In the genomic region with DNA sequence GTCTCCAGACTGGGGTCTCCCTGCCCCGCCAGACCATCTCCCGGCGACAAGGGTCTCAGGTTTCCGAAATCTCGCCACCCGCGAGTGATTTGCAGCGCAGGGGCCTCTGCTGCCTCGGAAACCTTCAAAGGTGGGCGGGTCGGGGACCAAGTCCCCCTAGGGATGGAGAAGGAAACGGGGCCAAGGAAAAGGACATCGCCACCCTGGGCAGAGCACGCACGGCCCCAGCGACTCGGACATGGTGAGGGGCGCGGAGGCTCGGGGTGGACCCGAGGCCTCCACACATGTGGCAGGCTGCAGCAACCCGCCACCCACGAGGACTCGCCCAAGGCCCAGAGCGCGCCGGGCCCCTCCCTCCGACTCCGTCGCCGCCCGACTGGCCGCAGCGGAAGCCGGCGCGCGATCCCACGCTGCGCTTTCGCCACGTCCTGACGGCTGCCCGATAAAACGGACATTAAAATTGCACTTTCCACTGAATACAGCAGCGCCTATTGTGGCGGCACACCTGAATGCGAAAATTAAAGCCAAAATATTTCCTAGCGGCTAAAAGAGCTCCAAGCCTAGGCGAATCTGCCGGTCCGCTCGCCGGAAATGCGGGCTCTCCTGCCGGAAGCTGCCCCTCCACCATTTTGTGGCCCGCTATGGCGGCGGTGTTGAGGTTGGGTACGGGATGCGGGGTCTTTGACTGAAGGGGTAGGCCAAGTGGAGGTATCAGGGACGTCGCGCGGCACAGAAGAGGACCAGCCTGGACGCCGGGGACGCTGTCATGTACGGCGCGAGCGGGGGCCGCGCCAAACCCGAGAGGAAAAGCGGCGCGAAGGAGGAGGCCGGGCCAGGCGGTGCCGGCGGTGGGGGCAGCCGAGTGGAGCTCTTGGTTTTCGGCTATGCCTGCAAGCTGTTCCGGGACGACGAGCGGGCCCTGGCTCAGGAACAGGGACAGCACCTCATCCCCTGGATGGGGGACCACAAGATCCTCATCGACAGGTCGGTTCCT, we compare ENCODE assay signal across 1 cellular context.
TF ChIP-seq lines count a peak whose summit lies in the region.

A gene (plus strand): TSS at position 627 of the 994 bp plus-strand sequence. CDS start 140 bp downstream, at position 767.

TF ChIP-seq in HepG2, 621 proteins besides CTCF, POLR2A, EP300 and RAD21 (continued from another document and continues in another):
- TF ChIP-seq, protein P1, sequence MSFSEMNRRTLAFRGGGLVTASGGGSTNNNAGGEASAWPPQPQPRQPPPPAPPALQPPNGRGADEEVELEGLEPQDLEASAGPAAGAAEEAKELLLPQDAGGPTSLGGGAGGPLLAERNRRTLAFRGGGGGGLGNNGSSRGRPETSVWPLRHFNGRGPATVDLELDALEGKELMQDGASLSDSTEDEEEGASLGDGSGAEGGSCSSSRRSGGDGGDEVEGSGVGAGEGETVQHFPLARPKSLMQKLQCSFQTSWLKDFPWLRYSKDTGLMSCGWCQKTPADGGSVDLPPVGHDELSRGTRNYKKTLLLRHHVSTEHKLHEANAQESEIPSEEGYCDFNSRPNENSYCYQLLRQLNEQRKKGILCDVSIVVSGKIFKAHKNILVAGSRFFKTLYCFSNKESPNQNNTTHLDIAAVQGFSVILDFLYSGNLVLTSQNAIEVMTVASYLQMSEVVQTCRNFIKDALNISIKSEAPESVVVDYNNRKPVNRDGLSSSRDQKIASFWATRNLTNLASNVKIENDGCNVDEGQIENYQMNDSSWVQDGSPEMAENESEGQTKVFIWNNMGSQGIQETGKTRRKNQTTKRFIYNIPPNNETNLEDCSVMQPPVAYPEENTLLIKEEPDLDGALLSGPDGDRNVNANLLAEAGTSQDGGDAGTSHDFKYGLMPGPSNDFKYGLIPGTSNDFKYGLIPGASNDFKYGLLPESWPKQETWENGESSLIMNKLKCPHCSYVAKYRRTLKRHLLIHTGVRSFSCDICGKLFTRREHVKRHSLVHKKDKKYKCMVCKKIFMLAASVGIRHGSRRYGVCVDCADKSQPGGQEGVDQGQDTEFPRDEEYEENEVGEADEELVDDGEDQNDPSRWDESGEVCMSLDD (CRISPR knock-in tag; IDR thresholded peaks at IDR 0.05; ENCODE audit: borderline replicate concordance): no peak
- no peak; the same call in 1 of the 2 replicates for TF ChIP-seq NCOA5 (CRISPR knock-in tag; IDR thresholded peaks at IDR 0.05)
- TF ChIP-seq, protein P2, sequence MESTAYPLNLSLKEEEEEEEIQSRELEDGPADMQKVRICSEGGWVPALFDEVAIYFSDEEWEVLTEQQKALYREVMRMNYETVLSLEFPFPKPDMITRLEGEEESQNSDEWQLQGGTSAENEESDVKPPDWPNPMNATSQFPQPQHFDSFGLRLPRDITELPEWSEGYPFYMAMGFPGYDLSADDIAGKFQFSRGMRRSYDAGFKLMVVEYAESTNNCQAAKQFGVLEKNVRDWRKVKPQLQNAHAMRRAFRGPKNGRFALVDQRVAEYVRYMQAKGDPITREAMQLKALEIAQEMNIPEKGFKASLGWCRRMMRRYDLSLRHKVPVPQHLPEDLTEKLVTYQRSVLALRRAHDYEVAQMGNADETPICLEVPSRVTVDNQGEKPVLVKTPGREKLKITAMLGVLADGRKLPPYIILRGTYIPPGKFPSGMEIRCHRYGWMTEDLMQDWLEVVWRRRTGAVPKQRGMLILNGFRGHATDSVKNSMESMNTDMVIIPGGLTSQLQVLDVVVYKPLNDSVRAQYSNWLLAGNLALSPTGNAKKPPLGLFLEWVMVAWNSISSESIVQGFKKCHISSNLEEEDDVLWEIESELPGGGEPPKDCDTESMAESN (CRISPR knock-in tag; conservative IDR thresholded peaks at IDR 0.05): peak; percentile 57; the same call in 1 of the 2 replicates
- TF ChIP-seq AGO1 (IDR thresholded peaks at IDR 0.05; ENCODE audit: low read depth, low read length, poor library complexity, severe bottlenecking): no peak
- TF ChIP-seq SOX6 (IDR thresholded peaks at IDR 0.05): no peak
- TF ChIP-seq SOX6 (CRISPR knock-in tag; IDR thresholded peaks at IDR 0.05): peak; percentile 31; the same call in 1 of the 2 replicates
- no peak for TF ChIP-seq ZNF282 (IDR thresholded peaks at IDR 0.05; ENCODE audit: partially characterized antibody)
- TF ChIP-seq ZNF543 (CRISPR knock-in tag; IDR thresholded peaks at IDR 0.05): peak; percentile 81
- TF ChIP-seq IKZF1 (IDR thresholded peaks at IDR 0.05): no peak
- no peak for TF ChIP-seq PHB2 (IDR thresholded peaks at IDR 0.05; ENCODE audit: partially characterized antibody)
- TF ChIP-seq, protein P3, sequence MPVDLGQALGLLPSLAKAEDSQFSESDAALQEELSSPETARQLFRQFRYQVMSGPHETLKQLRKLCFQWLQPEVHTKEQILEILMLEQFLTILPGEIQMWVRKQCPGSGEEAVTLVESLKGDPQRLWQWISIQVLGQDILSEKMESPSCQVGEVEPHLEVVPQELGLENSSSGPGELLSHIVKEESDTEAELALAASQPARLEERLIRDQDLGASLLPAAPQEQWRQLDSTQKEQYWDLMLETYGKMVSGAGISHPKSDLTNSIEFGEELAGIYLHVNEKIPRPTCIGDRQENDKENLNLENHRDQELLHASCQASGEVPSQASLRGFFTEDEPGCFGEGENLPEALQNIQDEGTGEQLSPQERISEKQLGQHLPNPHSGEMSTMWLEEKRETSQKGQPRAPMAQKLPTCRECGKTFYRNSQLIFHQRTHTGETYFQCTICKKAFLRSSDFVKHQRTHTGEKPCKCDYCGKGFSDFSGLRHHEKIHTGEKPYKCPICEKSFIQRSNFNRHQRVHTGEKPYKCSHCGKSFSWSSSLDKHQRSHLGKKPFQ (CRISPR knock-in tag; IDR thresholded peaks at IDR 0.05; ENCODE audit: insufficient replicate concordance): peak; percentile 31
- no peak for TF ChIP-seq MBD4 (IDR thresholded peaks at IDR 0.05; ENCODE audit: borderline replicate concordance, low read length)
- TF ChIP-seq CBFB (CRISPR knock-in tag; IDR thresholded peaks at IDR 0.05): 0 out of 2 replicates have a peak, but pooled peaks have one; percentile 80
- TF ChIP-seq HNRNPL (IDR thresholded peaks at IDR 0.05; ENCODE audit: low read depth, low read length): 0 out of 2 replicates have a peak, but pooled peaks have one; percentile 36
- TF ChIP-seq NFATC3 (CRISPR knock-in tag; IDR thresholded peaks at IDR 0.05): peak; percentile 26; the same call in 1 of the 2 replicates
- TF ChIP-seq REPIN1 (CRISPR knock-in tag; IDR thresholded peaks at IDR 0.05; ENCODE audit: borderline replicate concordance, low read depth): peak; percentile 92
- peak; percentile 56; the same call in 1 of the 2 replicates for TF ChIP-seq SRY (CRISPR knock-in tag; IDR thresholded peaks at IDR 0.05)
- TF ChIP-seq GABPA (IDR thresholded peaks at IDR 0.05; ENCODE audit: low read depth, low read length): peak; percentile 90
- TF ChIP-seq GABPA (CRISPR knock-in tag; IDR thresholded peaks at IDR 0.05; ENCODE audit: low read depth): peak; percentile 98
- 0 out of 2 replicates have a peak, but pooled peaks have one; percentile 71 for TF ChIP-seq GTF3A (CRISPR knock-in tag; conservative IDR thresholded peaks at IDR 0.05)
- TF ChIP-seq, protein P4, sequence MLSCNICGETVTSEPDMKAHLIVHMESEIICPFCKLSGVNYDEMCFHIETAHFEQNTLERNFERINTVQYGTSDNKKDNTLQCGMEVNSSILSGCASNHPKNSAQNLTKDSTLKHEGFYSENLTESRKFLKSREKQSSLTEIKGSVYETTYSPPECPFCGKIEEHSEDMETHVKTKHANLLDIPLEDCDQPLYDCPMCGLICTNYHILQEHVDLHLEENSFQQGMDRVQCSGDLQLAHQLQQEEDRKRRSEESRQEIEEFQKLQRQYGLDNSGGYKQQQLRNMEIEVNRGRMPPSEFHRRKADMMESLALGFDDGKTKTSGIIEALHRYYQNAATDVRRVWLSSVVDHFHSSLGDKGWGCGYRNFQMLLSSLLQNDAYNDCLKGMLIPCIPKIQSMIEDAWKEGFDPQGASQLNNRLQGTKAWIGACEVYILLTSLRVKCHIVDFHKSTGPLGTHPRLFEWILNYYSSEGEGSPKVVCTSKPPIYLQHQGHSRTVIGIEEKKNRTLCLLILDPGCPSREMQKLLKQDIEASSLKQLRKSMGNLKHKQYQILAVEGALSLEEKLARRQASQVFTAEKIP (CRISPR knock-in tag; IDR thresholded peaks at IDR 0.05; ENCODE audit: borderline replicate concordance): no peak
- TF ChIP-seq, protein P5, sequence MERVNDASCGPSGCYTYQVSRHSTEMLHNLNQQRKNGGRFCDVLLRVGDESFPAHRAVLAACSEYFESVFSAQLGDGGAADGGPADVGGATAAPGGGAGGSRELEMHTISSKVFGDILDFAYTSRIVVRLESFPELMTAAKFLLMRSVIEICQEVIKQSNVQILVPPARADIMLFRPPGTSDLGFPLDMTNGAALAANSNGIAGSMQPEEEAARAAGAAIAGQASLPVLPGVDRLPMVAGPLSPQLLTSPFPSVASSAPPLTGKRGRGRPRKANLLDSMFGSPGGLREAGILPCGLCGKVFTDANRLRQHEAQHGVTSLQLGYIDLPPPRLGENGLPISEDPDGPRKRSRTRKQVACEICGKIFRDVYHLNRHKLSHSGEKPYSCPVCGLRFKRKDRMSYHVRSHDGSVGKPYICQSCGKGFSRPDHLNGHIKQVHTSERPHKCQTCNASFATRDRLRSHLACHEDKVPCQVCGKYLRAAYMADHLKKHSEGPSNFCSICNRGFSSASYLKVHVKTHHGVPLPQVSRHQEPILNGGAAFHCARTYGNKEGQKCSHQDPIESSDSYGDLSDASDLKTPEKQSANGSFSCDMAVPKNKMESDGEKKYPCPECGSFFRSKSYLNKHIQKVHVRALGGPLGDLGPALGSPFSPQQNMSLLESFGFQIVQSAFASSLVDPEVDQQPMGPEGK (CRISPR knock-in tag; IDR thresholded peaks at IDR 0.05): peak; percentile 47; the same call in 1 of the 2 replicates
- 0 out of 2 replicates have a peak, but pooled peaks have one; percentile 51 for TF ChIP-seq PRMT3 (CRISPR knock-in tag; IDR thresholded peaks at IDR 0.05; ENCODE audit: borderline replicate concordance, low read depth)
- TF ChIP-seq, protein P6, sequence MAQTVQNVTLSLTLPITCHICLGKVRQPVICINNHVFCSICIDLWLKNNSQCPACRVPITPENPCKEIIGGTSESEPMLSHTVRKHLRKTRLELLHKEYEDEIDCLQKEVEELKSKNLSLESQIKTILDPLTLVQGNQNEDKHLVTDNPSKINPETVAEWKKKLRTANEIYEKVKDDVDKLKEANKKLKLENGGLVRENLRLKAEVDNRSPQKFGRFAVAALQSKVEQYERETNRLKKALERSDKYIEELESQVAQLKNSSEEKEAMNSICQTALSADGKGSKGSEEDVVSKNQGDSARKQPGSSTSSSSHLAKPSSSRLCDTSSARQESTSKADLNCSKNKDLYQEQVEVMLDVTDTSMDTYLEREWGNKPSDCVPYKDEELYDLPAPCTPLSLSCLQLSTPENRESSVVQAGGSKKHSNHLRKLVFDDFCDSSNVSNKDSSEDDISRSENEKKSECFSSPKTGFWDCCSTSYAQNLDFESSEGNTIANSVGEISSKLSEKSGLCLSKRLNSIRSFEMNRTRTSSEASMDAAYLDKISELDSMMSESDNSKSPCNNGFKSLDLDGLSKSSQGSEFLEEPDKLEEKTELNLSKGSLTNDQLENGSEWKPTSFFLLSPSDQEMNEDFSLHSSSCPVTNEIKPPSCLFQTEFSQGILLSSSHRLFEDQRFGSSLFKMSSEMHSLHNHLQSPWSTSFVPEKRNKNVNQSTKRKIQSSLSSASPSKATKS (CRISPR knock-in tag; IDR thresholded peaks at IDR 0.05): no peak; the same call in 1 of the 2 replicates
- peak; percentile 69; the same call in 1 of the 2 replicates for TF ChIP-seq ZSCAN22 (CRISPR knock-in tag; IDR thresholded peaks at IDR 0.05)
- peak; percentile 28 for TF ChIP-seq HNRNPK (IDR thresholded peaks at IDR 0.05; ENCODE audit: low read depth, low read length, poor library complexity, severe bottlenecking)
- TF ChIP-seq, protein P7, sequence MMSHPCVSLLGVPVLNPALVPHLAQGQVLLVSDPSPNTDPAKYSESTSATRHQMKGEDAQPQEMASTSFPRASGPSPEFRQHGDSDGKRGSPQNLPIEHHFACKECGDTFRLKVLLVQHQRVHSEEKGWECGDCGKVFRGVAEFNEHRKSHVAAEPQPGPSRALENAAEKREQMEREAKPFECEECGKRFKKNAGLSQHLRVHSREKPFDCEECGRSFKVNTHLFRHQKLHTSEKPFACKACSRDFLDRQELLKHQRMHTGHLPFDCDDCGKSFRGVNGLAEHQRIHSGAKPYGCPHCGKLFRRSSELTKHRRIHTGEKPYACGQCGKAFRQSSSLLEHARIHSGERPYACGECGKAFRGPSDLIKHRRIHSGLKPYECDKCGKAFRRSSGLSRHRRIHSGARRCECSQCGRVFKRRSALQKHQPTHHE (CRISPR knock-in tag; IDR thresholded peaks at IDR 0.05; ENCODE audit: borderline replicate concordance): no peak; the same call in 1 of the 2 replicates
- no peak for TF ChIP-seq SP5 (CRISPR knock-in tag; IDR thresholded peaks at IDR 0.05; ENCODE audit: borderline replicate concordance, low read depth)
- TF ChIP-seq ZNF619 (CRISPR knock-in tag; IDR thresholded peaks at IDR 0.05): peak; percentile 96
- TF ChIP-seq GATAD1 (CRISPR knock-in tag; IDR thresholded peaks at IDR 0.05): peak; percentile 100
- TF ChIP-seq ZNF256 (CRISPR knock-in tag; conservative IDR thresholded peaks at IDR 0.05): peak; percentile 49; the same call in 1 of the 2 replicates
- TF ChIP-seq, protein P8, sequence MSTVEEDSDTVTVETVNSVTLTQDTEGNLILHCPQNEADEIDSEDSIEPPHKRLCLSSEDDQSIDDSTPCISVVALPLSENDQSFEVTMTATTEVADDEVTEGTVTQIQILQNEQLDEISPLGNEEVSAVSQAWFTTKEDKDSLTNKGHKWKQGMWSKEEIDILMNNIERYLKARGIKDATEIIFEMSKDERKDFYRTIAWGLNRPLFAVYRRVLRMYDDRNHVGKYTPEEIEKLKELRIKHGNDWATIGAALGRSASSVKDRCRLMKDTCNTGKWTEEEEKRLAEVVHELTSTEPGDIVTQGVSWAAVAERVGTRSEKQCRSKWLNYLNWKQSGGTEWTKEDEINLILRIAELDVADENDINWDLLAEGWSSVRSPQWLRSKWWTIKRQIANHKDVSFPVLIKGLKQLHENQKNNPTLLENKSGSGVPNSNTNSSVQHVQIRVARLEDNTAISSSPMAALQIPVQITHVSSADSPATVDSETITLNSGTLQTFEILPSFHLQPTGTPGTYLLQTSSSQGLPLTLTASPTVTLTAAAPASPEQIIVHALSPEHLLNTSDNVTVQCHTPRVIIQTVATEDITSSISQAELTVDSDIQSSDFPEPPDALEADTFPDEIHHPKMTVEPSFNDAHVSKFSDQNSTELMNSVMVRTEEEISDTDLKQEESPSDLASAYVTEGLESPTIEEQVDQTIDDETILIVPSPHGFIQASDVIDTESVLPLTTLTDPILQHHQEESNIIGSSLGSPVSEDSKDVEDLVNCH (CRISPR knock-in tag; IDR thresholded peaks at IDR 0.05): no peak
- TF ChIP-seq GPN1 (CRISPR knock-in tag; IDR thresholded peaks at IDR 0.05; ENCODE audit: borderline replicate concordance): no peak
- TF ChIP-seq, protein P9, sequence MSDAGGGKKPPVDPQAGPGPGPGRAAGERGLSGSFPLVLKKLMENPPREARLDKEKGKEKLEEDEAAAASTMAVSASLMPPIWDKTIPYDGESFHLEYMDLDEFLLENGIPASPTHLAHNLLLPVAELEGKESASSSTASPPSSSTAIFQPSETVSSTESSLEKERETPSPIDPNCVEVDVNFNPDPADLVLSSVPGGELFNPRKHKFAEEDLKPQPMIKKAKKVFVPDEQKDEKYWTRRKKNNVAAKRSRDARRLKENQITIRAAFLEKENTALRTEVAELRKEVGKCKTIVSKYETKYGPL (CRISPR knock-in tag; IDR thresholded peaks at IDR 0.05): peak; percentile 67; the same call in 1 of the 2 replicates
- TF ChIP-seq PTBP1 (IDR thresholded peaks at IDR 0.05; ENCODE audit: low read depth, low read length, poor library complexity, severe bottlenecking): no peak
- peak; percentile 80; the same call in 1 of the 2 replicates for TF ChIP-seq ARNT2 (CRISPR knock-in tag; IDR thresholded peaks at IDR 0.05; ENCODE audit: low read depth)
- TF ChIP-seq KAT8 (CRISPR knock-in tag; IDR thresholded peaks at IDR 0.05): peak; percentile 100
- peak; percentile 25; the same call in 1 of the 2 replicates for TF ChIP-seq GFI1 (CRISPR knock-in tag; IDR thresholded peaks at IDR 0.05; ENCODE audit: borderline replicate concordance)
- peak; percentile 74; the same call in 1 of the 2 replicates for TF ChIP-seq ZMYM2 (CRISPR knock-in tag; IDR thresholded peaks at IDR 0.05)
- TF ChIP-seq ZBTB7A (CRISPR knock-in tag; IDR thresholded peaks at IDR 0.05): peak; percentile 82
